Comparison of ENCODE assay signal across 19 cellular contexts in genomic region chr13:42211704-42212103, GRCh38.
A peak's percentile ranks its signal among the peaks of the same experiment; 100 is the strongest.
DNase-seq lines count a peak whose midpoint lies in the region; ATAC-seq and TF ChIP-seq lines count a peak whose summit lies in the region.
"Had no signal": no experiment of that assay in that cellular context is flagged by ENCODE, and none has a peak within 500 bp of the region (broad histone marks: within the 10 kb centered on the region; RNA-seq: fewer than 3 reads in every experiment).

No MANE protein-coding gene starts in this region.

- no peak for ATAC-seq in omental fat pad (ENCODE audit: low FRiP score)
- ATAC-seq: psoas muscle had no signal

- no peak for TF ChIP-seq CTCF in brain microvascular endothelial cell (IDR thresholded peaks at IDR 0.05; ENCODE audit: low read depth, low read length, missing control alignments)
- TF ChIP-seq CTCF in glutamatergic neuron (IDR thresholded peaks at IDR 0.05; ENCODE audit: partially characterized antibody, unreplicated experiment) = no peak
- TF ChIP-seq CTCF in omental fat pad (IDR thresholded peaks at IDR 0.05) = no peak

- DNase-seq in Daoy (ENCODE audit: low read depth) (peak; percentile 3), LHCN-M2 (ENCODE audit: low read depth) (peak; percentile 68), brain microvascular endothelial cell (peak; percentile 61), glutamatergic neuron (no peak), T-helper 2 cell (no peak), NCI-H1105 (lab: John Stamatoyannopoulos, UW) (no peak), omental fat pad (ENCODE audit: low spot score) (no peak)
- no peak for DNase-seq in NK-92 treated with Interleukin-12 subunit alpha and Interleukin-12 subunit beta, amount 100 ng/mL, for 24 hours (lab: John Stamatoyannopoulos, UW)
- DNase-seq: activated CD4-positive, alpha-beta T cell treated with anti-CD3 and anti-CD28 coated beads, Interleukin-2, amount 10 ng/mL, durations not matched to agents 7 days and 5 days; activated T-cell treated with anti-CD3 and anti-CD28 coated beads for 4 hours; erythroblast; mesendoderm; NCI-H1694; NCI-H2227 treated with DMSO at 0.1 percent for 48 hours; nephron progenitor cell; psoas muscle had no signal

- H3K4me1 Mint-ChIP-seq in glutamatergic neuron (ENCODE audit: low read depth, unreplicated experiment) = peaks cover 2% of the 10 kb centered on the region
- H3K4me1 Mint-ChIP-seq: activated CD4-positive, alpha-beta T cell treated with anti-CD3 and anti-CD28 coated beads, Interleukin-2, amount 10 ng/mL, durations not matched to agents 7 days and 5 days; B cell had no signal

- in situ Hi-C loops in brain microvascular endothelial cell (cut with HindIII; ENCODE audit: low pct_ligation_motif_present, low sequenced_read_pairs) = no loop called here

- no peaks in the 10 kb centered on the region for H3K9me3 Mint-ChIP-seq in glutamatergic neuron (ENCODE audit: unreplicated experiment)
- H3K9me3 Mint-ChIP-seq: activated CD4-positive, alpha-beta T cell treated with anti-CD3 and anti-CD28 coated beads, Interleukin-2, amount 10 ng/mL, durations not matched to agents 7 days and 5 days; nephron progenitor cell had no signal

- H3K27ac Mint-ChIP-seq in glutamatergic neuron (ENCODE audit: unreplicated experiment) = peak overlapping the region; percentile 49
- H3K27ac Mint-ChIP-seq: activated CD4-positive, alpha-beta T cell treated with anti-CD3 and anti-CD28 coated beads, Interleukin-2, amount 10 ng/mL, durations not matched to agents 7 days and 5 days; activated naive CD8-positive, alpha-beta T cell; B cell; nephron progenitor cell had no signal

- no peak overlapping the region for H3K4me3 Mint-ChIP-seq in glutamatergic neuron (ENCODE audit: unreplicated experiment)
- H3K4me3 Mint-ChIP-seq: activated CD4-positive, alpha-beta T cell treated with anti-CD3 and anti-CD28 coated beads, Interleukin-2, amount 10 ng/mL, durations not matched to agents 7 days and 5 days; activated naive CD8-positive, alpha-beta T cell; B cell; nephron progenitor cell had no signal

- no peak overlapping the region for H3K4me3 ChIP-seq in brain microvascular endothelial cell (ENCODE audit: low read depth, low read length)
- H3K4me3 ChIP-seq: psoas muscle, thoracic aorta had no signal

- peaks cover 7% of the 10 kb centered on the region for H3K36me3 Mint-ChIP-seq in glutamatergic neuron (ENCODE audit: unreplicated experiment)

- no peaks in the 10 kb centered on the region for H3K27me3 Mint-ChIP-seq in glutamatergic neuron (ENCODE audit: unreplicated experiment)
- H3K27me3 Mint-ChIP-seq: activated CD4-positive, alpha-beta T cell treated with anti-CD3 and anti-CD28 coated beads, Interleukin-2, amount 10 ng/mL, durations not matched to agents 7 days and 5 days; activated naive CD8-positive, alpha-beta T cell; B cell had no signal

- peak overlapping the region; percentile 39 for H3K27ac ChIP-seq in brain microvascular endothelial cell
- H3K27ac ChIP-seq: psoas muscle, thoracic aorta had no signal

- H3K27me3 ChIP-seq in brain microvascular endothelial cell (replicated peaks) = no peaks in the 10 kb centered on the region

- H3K36me3 ChIP-seq in brain microvascular endothelial cell (replicated peaks) = peaks cover 33% of the 10 kb centered on the region

Comparison
In these comparisons a context has a peak if more than half of its experiments do, and no peak if none do; other contexts are left out.
1. DNase-seq: peak in Daoy (single experiment), LHCN-M2 (single experiment) and brain microvascular endothelial cell (single experiment); none in glutamatergic neuron (single experiment), T-helper 2 cell (0 of 5), NCI-H1105 (single experiment), omental fat pad (single experiment) and NK-92 treated with Interleukin-12 subunit alpha and Interleukin-12 subunit beta, amount 100 ng/mL, for 24 hours (single experiment).